In genomic region chr5:9562101-9562500, GRCh38 we compare ENCODE assay signal across 21 cellular contexts. TPM values are rescaled to one million over a fixed set of nuclear protein-coding genes. Genes with fewer than 3 reads are reported as not detected.
DNase-seq lines count a peak whose midpoint lies in the region; ATAC-seq, FAIRE-seq and TF ChIP-seq lines count a peak whose summit lies in the region.
"Had no signal": no experiment of that assay in that cellular context is flagged by ENCODE, and none has a peak within 500 bp of the region (broad histone marks: within the 10 kb centered on the region; RNA-seq: fewer than 3 reads in every experiment).

No MANE protein-coding gene starts in this region.

- H3K27me3 ChIP-seq in SJSA1 (replicated peaks) (no peaks in the 10 kb centered on the region), gastrocnemius medialis (no peaks in the 10 kb centered on the region), left lung (no peaks in the 10 kb centered on the region)
- H3K27me3 ChIP-seq: body of pancreas, SJCRH30, upper lobe of right lung had no signal

- H3K27ac ChIP-seq in SJSA1 (peak overlapping the region; percentile 78), gastrocnemius medialis (no peak overlapping the region), left lung (no peak overlapping the region)
- H3K27ac ChIP-seq: body of pancreas, SJCRH30, upper lobe of right lung, WERI-Rb-1 had no signal

- no peak for ATAC-seq in gastrocnemius medialis
- no peak for ATAC-seq in left lung
- ATAC-seq: body of pancreas; stimulated activated memory B cell treated with anti-CD40 and anti-IgM and Interleukin-4, amounts not matched to agents 10 μg/mL and 1 μg/mL and 100 μg/mL, for 72 hours; upper lobe of right lung had no signal

- intact Hi-C loops in gastrocnemius medialis (cut with DNase I; ENCODE audit: low total_unique reads) (no loop called here), left lung (cut with DNase I) (no loop called here)

- in situ Hi-C loops in gastrocnemius medialis (cut with MboI; ENCODE audit: low sequenced_read_pairs in 4 of 4) = no loop called here

- no peak for TF ChIP-seq POLR2A in gastrocnemius medialis (IDR thresholded peaks at IDR 0.05)

- H3K9me3 ChIP-seq in SJSA1 (replicated peaks) (0 out of 2 replicates have a peak, but pooled peaks cover 4% of the 10 kb centered on the region), gastrocnemius medialis (no peaks in the 10 kb centered on the region), left lung (no peaks in the 10 kb centered on the region)
- H3K9me3 ChIP-seq: body of pancreas, SJCRH30, upper lobe of right lung had no signal

- H3K4me3 ChIP-seq in SJSA1 = no peak overlapping the region
- H3K4me3 ChIP-seq in gastrocnemius medialis = no peak overlapping the region
- H3K4me3 ChIP-seq in left lung = no peak overlapping the region
- H3K4me3 ChIP-seq: body of pancreas, SJCRH30, upper lobe of right lung had no signal

- DNase-seq in AG08395 (ENCODE audit: low spot score) (peak; percentile 34), HTR-8/SVneo (ENCODE audit: insufficient read length, low spot score) (no peak), SJSA1 (ENCODE audit: low read depth in 1 of 2, low spot score in 2 of 2) (peak; percentile 91 to 95), iris pigment epithelial cell (ENCODE audit: low read depth) (peak; percentile 11), DMS 273 (lab: John Stamatoyannopoulos, UW; ENCODE audit: unreplicated experiment) (no peak), gastrocnemius medialis (no peak), SW480 (ENCODE audit: low spot score) (no peak), left lung (no peak)
- DNase-seq: activated gamma-delta T cell treated with Interleukin-2 at 50 U/mL for 16 hours; body of pancreas; DND-41; HFFc6; NCI-H1436; NCI-H510A; SJCRH30; stimulated activated CD4-positive, alpha-beta T cell treated with anti-CD3 and anti-CD28 coated beads, Interleukin-4, amount 100 ng/mL, for 24 hours; upper lobe of right lung; WERI-Rb-1 had no signal

- H3K36me3 ChIP-seq in SJSA1 (no peaks in the 10 kb centered on the region; the same call in 1 of the 2 replicates), gastrocnemius medialis (no peaks in the 10 kb centered on the region), left lung (no peaks in the 10 kb centered on the region)
- H3K36me3 ChIP-seq: SJCRH30, upper lobe of right lung, WERI-Rb-1 had no signal

- TF ChIP-seq CTCF in gastrocnemius medialis (IDR thresholded peaks at IDR 0.05 in 4 of 5, conservative IDR thresholded peaks at IDR 0.05 in 1 of 5) (no peak), left lung (IDR thresholded peaks at IDR 0.05) (no peak)

- H3K4me1 ChIP-seq in SJSA1 (replicated peaks) = peaks cover 35% of the 10 kb centered on the region
- no peaks in the 10 kb centered on the region for H3K4me1 ChIP-seq in gastrocnemius medialis
- H3K4me1 ChIP-seq in left lung = no peaks in the 10 kb centered on the region
- H3K4me1 ChIP-seq: body of pancreas, SJCRH30, upper lobe of right lung had no signal

- FAIRE-seq in HTR-8/SVneo (lab: Jason Lieb, UNC) = peak; percentile 28
- FAIRE-seq: frontal cortex, keratinocyte had no signal

RNA-seq across cellular contexts. Expression of gene SEMA5A, which starts 16.2 kb away (rescaled TPM):
- 9.1 and 15.9 TPM in 2 replicates for total RNA-seq in SJSA1 (2014; rRNA removed; shearing (Covaris generic))
- 1 to 10 TPM in 3 of 4 donors, under 1 TPM in 1; 0.46 to 3.2 (median 1.7) TPM for total RNA-seq in gastrocnemius medialis
- total RNA-seq in left lung = 10 to 100 TPM; 18.2 to 29.5 TPM
- total RNA-seq: SJCRH30 had no signal

Comparison
In these comparisons a context has a peak if more than half of its experiments do, and no peak if none do; other contexts are left out.
1. DNase-seq: peak in AG08395 (single experiment), SJSA1 (2 of 2) and iris pigment epithelial cell (single experiment); none in HTR-8/SVneo (single experiment), DMS 273 (single experiment), gastrocnemius medialis (0 of 2), SW480 (single experiment) and left lung (0 of 2).